13 cellular contexts compared by ENCODE assay signal in the genomic region with DNA sequence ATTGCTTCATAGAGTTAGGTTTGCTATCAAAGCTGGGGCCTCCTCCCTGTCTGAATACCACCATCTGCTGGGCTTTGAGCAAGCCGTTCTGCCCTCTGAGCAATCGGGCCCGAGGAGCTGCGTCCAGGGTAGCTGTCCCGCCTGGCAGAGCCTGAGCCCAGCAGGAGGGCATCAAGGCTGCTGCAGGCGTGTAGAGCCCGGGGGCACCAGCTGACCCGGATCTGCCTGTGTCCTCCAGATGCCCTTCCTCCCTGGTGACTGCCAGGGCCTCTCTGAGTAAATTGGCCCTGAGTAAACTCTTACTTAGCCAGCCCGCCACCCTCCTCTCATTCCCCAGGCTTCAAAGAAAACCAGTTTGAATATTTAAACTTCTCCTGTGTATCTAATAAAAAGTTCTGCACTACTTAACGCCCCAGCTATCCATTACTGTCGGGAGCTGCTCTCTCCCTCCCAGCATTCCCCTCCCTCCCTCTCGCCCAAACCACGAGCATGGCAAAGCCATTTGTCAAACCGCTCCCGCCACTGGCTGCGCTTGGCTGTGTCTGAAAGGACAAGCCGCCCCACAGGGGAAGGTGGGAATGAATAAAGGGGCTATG. TPM values are rescaled to one million over a fixed set of nuclear protein-coding genes. Genes with fewer than 3 reads are reported as not detected.
DNase-seq lines count a peak whose midpoint lies in the region; ATAC-seq, FAIRE-seq and TF ChIP-seq lines count a peak whose summit lies in the region.
"Had no signal": no experiment of that assay in that cellular context is flagged by ENCODE, and none has a peak within 500 bp of the region (broad histone marks: within the 10 kb centered on the region; RNA-seq: fewer than 3 reads in every experiment).

No MANE protein-coding gene starts in this region.

- no peaks in the 10 kb centered on the region for H3K27me3 ChIP-seq in body of pancreas

- H3K9me3 Mint-ChIP-seq in activated T-cell treated with anti-CD3 and anti-CD28 coated beads, Interleukin-2, amount 50 U/mL, for 24 hours: no peaks in the 10 kb centered on the region

- peak; percentile 61 for ATAC-seq in body of pancreas
- peak; percentile 52 for ATAC-seq in mucosa of descending colon
- ATAC-seq in GM18907 (IDR thresholded peaks at IDR 0.05; ENCODE audit: unreplicated experiment): no peak

- H3K27ac Mint-ChIP-seq in activated T-cell treated with anti-CD3 and anti-CD28 coated beads, Interleukin-2, amount 50 U/mL, for 24 hours: no peak overlapping the region

- no peak overlapping the region for H3K4me3 ChIP-seq in body of pancreas
- no peak overlapping the region for H3K4me3 ChIP-seq in mucosa of descending colon

- no peak for TF ChIP-seq POLR2A in body of pancreas (IDR thresholded peaks at IDR 0.05)

- H3K27me3 Mint-ChIP-seq in activated T-cell treated with anti-CD3 and anti-CD28 coated beads, Interleukin-2, amount 50 U/mL, for 24 hours: no peaks in the 10 kb centered on the region

- DNase-seq in NCI-H1417 treated with DMSO at 0.1 percent for 48 hours (lab: John Stamatoyannopoulos, UW) (peak; percentile 73), body of pancreas (peak in 2 of 4 donors; percentile 53 to 58), mucosa of descending colon (no peak), frontal cortex (ENCODE audit: low spot score in 2 of 2) (no peak)
- no peak for DNase-seq in activated T-cell treated with anti-CD3 and anti-CD28 coated beads, Interleukin-2, amount 50 U/mL, for 24 hours
- no peak for DNase-seq in stimulated activated CD4-positive, alpha-beta T cell treated with anti-CD3 and anti-CD28 coated beads, Interleukin-1b, Interleukin-23, amount 100 ng/mL, for 48 hours
- DNase-seq: activated gamma-delta T cell; DND-41; stimulated activated naive CD4-positive, alpha-beta T cell had no signal

- intact Hi-C loops in body of pancreas (cut with DNase I): loop anchor here (10.0 kb wide), 1 partner anchor 93 kb away; a partner anchor contains a TSS
- intact Hi-C loops in mucosa of descending colon (cut with DNase I, micrococcal nuclease): no loop called here

- H3K36me3 ChIP-seq in body of pancreas (replicated peaks in 1 of 2; ENCODE audit: insufficient read depth in 1 of 2, low read depth in 2 of 2): no peaks in the 10 kb centered on the region
- no peaks in the 10 kb centered on the region for H3K36me3 ChIP-seq in mucosa of descending colon (ENCODE audit: low read depth)

- TF ChIP-seq CTCF in C4-2B (conservative IDR thresholded peaks at IDR 0.05) (no peak), body of pancreas (IDR thresholded peaks at IDR 0.05) (no peak), mucosa of descending colon (IDR thresholded peaks at IDR 0.05) (no peak)

- no peak overlapping the region for H3K4me3 Mint-ChIP-seq in activated T-cell treated with anti-CD3 and anti-CD28 coated beads, Interleukin-2, amount 50 U/mL, for 24 hours

- no peaks in the 10 kb centered on the region for H3K4me1 Mint-ChIP-seq in activated T-cell treated with anti-CD3 and anti-CD28 coated beads, Interleukin-2, amount 50 U/mL, for 24 hours (ENCODE audit: low read depth)

- H3K9me3 ChIP-seq in body of pancreas (no peaks in the 10 kb centered on the region), mucosa of descending colon (no peaks in the 10 kb centered on the region)

- peaks cover 31% of the 10 kb centered on the region for H3K36me3 Mint-ChIP-seq in activated T-cell treated with anti-CD3 and anti-CD28 coated beads, Interleukin-2, amount 50 U/mL, for 24 hours (ENCODE audit: low read depth)

- FAIRE-seq in frontal cortex (lab: Jason Lieb, UNC): no peak

- peak overlapping the region; percentile 91 for H3K27ac ChIP-seq in C4-2B
- H3K27ac ChIP-seq in body of pancreas: peak overlapping the region; percentile 15 to 48 (median 36)

- 27 to 43% methylated on average over 12 to 17 of the region's 17 CpGs for WGBS in body of pancreas, 2 donors

- H3K4me1 ChIP-seq in body of pancreas (peaks cover 5% of the 10 kb centered on the region), mucosa of descending colon (ENCODE audit: low read depth) (no peaks in the 10 kb centered on the region)

RNA-seq across cellular contexts. Expression of a gene that starts 16.4 kb away (rescaled TPM):
- total RNA-seq in body of pancreas (100 to 1,000 TPM; 209 to 588 TPM), mucosa of descending colon (100 to 1,000 TPM; 136 to 215 (median 163) TPM), frontal cortex (53.8 TPM)

RNA-seq across cellular contexts. Expression of a gene that starts 29.7 kb away (rescaled TPM):
- total RNA-seq in body of pancreas (10 to 100 TPM; 36.6 to 63.3 TPM), mucosa of descending colon (100 to 1,000 TPM; 101 to 347 (median 243) TPM), frontal cortex (not detected)
- total RNA-seq: fibroblast of lung, pulmonary artery endothelial cell had no signal

RNA-seq across cellular contexts. Expression of a gene that starts 46.0 kb away (rescaled TPM):
- total RNA-seq in body of pancreas (10 to 100 TPM; 27.8 to 55.4 TPM), mucosa of descending colon (10 to 100 TPM; 22.8 to 32.0 (median 24.8) TPM), frontal cortex (7.3 TPM)

RNA-seq across cellular contexts. Expression of a gene that starts 50.3 kb away (rescaled TPM):
- total RNA-seq in body of pancreas (10 to 100 TPM in 1 of 2 donors, 1 to 10 TPM in 1; 7.0 to 43.5 TPM), mucosa of descending colon (10 to 100 TPM in 2 of 3 donors, 1 to 10 TPM in 1; 3.9 to 43.3 (median 14.3) TPM), frontal cortex (3.3 TPM)

Comparison
In these comparisons a context has a peak if more than half of its experiments do, and no peak if none do; other contexts are left out.
1. RNA of a gene that starts 29.7 kb away (total RNA-seq): 101 to 347 TPM in mucosa of descending colon and 36.6 to 63.3 TPM in body of pancreas; not detected in frontal cortex (single experiment); every median in the first group is over 10 times any median in the second.